8 cellular contexts compared by ENCODE assay signal in genomic region chr11:20387262-20388095, GRCh38. TPM values are rescaled to one million over a fixed set of nuclear protein-coding genes. Genes with fewer than 3 reads are reported as not detected.
DNase-seq lines count a peak whose midpoint lies in the region; ATAC-seq and TF ChIP-seq lines count a peak whose summit lies in the region.

TSS of gene PRMT3 (plus strand) at chr11:20387716. CDS start at chr11:20387747, 31 bp downstream.

- in situ Hi-C loops in T47D (cut with HindIII; ENCODE audit: low pct_unique_long_range_greater_than_20kb, low sequenced_read_pairs): no loop called here

- H3K9me3 ChIP-seq in iPS-18c (ENCODE audit: control insufficient read depth, insufficient read depth, low read length): no peaks in the 10 kb centered on the region
- H3K9me3 ChIP-seq in skeletal muscle tissue (ENCODE audit: control insufficient read depth in 3 of 3, low read length in 3 of 3): no peaks in the 10 kb centered on the region

- no peaks in the 10 kb centered on the region for H3K27me3 ChIP-seq in skeletal muscle tissue (ENCODE audit: control insufficient read depth in 3 of 3, insufficient read depth in 3 of 3, low read length in 3 of 3)

- DNase-seq in AG08395 (ENCODE audit: low spot score) (peak; percentile 97), NCI-H2196 treated with DMSO at 0.1 percent for 48 hours (lab: John Stamatoyannopoulos, UW; ENCODE audit: unreplicated experiment) (peak; percentile 94), T47D (ENCODE audit: low read depth in 1 of 2, low spot score in 1 of 2) (peak; percentile 94 to 98)

- peak within 1 kb of the TSS; percentile 81 to 92 (median 90) for H3K9ac ChIP-seq in skeletal muscle tissue (ENCODE audit: low read depth in 1 of 3, low read length in 3 of 3)

- H3K4me1 ChIP-seq in skeletal muscle tissue (ENCODE audit: control insufficient read depth in 3 of 3, insufficient read depth in 3 of 3, low read length in 3 of 3): peaks cover 14 to 22% (median 16%) of the 10 kb centered on the region in 3 donors

- H3K36me3 ChIP-seq in skeletal muscle tissue (ENCODE audit: control insufficient read depth in 3 of 3, insufficient read depth in 3 of 3, low read length in 3 of 3): peaks cover 5 to 17% (median 10%) of the 10 kb centered on the region in 3 donors

- peak; percentile 85 for ATAC-seq in GM18909 (IDR thresholded peaks at IDR 0.05; ENCODE audit: poor library complexity, unreplicated experiment)
- peak; percentile 80 for ATAC-seq in HG03159 (IDR thresholded peaks at IDR 0.05; ENCODE audit: unreplicated experiment)

- peak within 1 kb of the TSS; percentile 94 for H3K4me3 ChIP-seq in iPS-18c (ENCODE audit: insufficient read depth, low read depth, low read length)
- peak within 1 kb of the TSS; percentile 90 to 98 (median 90) for H3K4me3 ChIP-seq in skeletal muscle tissue (ENCODE audit: low read length in 3 of 3)

- peak; percentile 60 for TF ChIP-seq CTCF in VCaP (conservative IDR thresholded peaks at IDR 0.05)

- H3K27ac ChIP-seq in VCaP (peak within 1 kb of the TSS; percentile 92), skeletal muscle tissue (ENCODE audit: low read depth, low read length) (peak within 1 kb of the TSS; percentile 90)

RNA-seq across cellular contexts. Expression of gene PRMT3, which starts in this region (rescaled TPM):
- total RNA-seq in skeletal muscle tissue: 17.2 TPM

Comparison
In these comparisons a context has a peak if more than half of its experiments do, and no peak if none do; other contexts are left out.
1. Peak in every context shown above with its lines: DNase-seq, ATAC-seq, H3K4me3 ChIP-seq and H3K27ac ChIP-seq.